15 cellular contexts compared by ENCODE assay signal in genomic region chr22:49216579-49216978, GRCh38.
DNase-seq lines count a peak whose midpoint lies in the region; ATAC-seq and TF ChIP-seq lines count a peak whose summit lies in the region.
"Had no signal": no experiment of that assay in that cellular context is flagged by ENCODE, and none has a peak within 500 bp of the region (broad histone marks: within the 10 kb centered on the region; RNA-seq: fewer than 3 reads in every experiment).

No MANE protein-coding gene starts in this region.

- no peaks in the 10 kb centered on the region for H3K4me1 Mint-ChIP-seq in chondrocyte (ENCODE audit: low read depth)
- H3K4me1 Mint-ChIP-seq in stimulated activated naive B cell treated with anti-CD40 and anti-IgM and Interleukin-4, amounts not matched to agents 10 μg/mL and 1 μg/mL and 100 μg/mL, for 72 hours = no peaks in the 10 kb centered on the region

- H3K9me3 ChIP-seq in right atrium auricular region (peaks cover 0 to 16% of the 10 kb centered on the region in 2 donors), sigmoid colon (peaks cover 0 to 8% (median 5%) of the 10 kb centered on the region in 4 donors)
- H3K9me3 ChIP-seq: HAP-1 had no signal

- no peak for TF ChIP-seq POLR2A in sigmoid colon (IDR thresholded peaks at IDR 0.05)

- WGBS in sigmoid colon, 2 donors = 62 to 79% methylated on average over 5 of the region's 5 CpGs

- H3K4me3 ChIP-seq in right atrium auricular region (no peak overlapping the region), sigmoid colon (no peak overlapping the region)
- H3K4me3 ChIP-seq: HAP-1 had no signal

- H3K27me3 ChIP-seq in right atrium auricular region (no peaks in the 10 kb centered on the region), sigmoid colon (peaks cover 0 to 30% (median 0%) of the 10 kb centered on the region in 3 donors)

- DNase-seq in right atrium auricular region (ENCODE audit: low spot score) (peak; percentile 50), left cardiac atrium (no peak), chondrocyte (ENCODE audit: low spot score) (peak; percentile 52), sigmoid colon (peak; percentile 55)
- DNase-seq in stimulated activated naive B cell treated with anti-CD40 and anti-IgM and Interleukin-4, amounts not matched to agents 10 μg/mL and 1 μg/mL and 100 μg/mL, for 72 hours = no peak
- DNase-seq: ACHN, DMS79, IMR-90, NCI-H187 treated with DMSO at 0.1 percent for 48 hours, NCI-H510A, NCI-H82 had no signal

- peaks cover 52% of the 10 kb centered on the region for H3K9me3 Mint-ChIP-seq in chondrocyte (ENCODE audit: low read depth)
- H3K9me3 Mint-ChIP-seq in stimulated activated naive B cell treated with anti-CD40 and anti-IgM and Interleukin-4, amounts not matched to agents 10 μg/mL and 1 μg/mL and 100 μg/mL, for 72 hours = peaks cover 16 to 17% of the 10 kb centered on the region in 2 donors

- H3K27ac ChIP-seq in right atrium auricular region (no peak overlapping the region), sigmoid colon (no peak overlapping the region)

- H3K27ac Mint-ChIP-seq in chondrocyte (ENCODE audit: unreplicated experiment) = no peak overlapping the region
- no peak overlapping the region for H3K27ac Mint-ChIP-seq in stimulated activated naive B cell treated with anti-CD40 and anti-IgM and Interleukin-4, amounts not matched to agents 10 μg/mL and 1 μg/mL and 100 μg/mL, for 72 hours
- H3K27ac Mint-ChIP-seq: CD4-positive, alpha-beta T cell had no signal

- H3K36me3 ChIP-seq in right atrium auricular region (no peaks in the 10 kb centered on the region), sigmoid colon (no peaks in the 10 kb centered on the region)
- H3K36me3 ChIP-seq: HAP-1 had no signal

- H3K27me3 Mint-ChIP-seq in chondrocyte (ENCODE audit: low read depth) = no peaks in the 10 kb centered on the region
- peaks cover 26 to 30% of the 10 kb centered on the region in 2 donors for H3K27me3 Mint-ChIP-seq in stimulated activated naive B cell treated with anti-CD40 and anti-IgM and Interleukin-4, amounts not matched to agents 10 μg/mL and 1 μg/mL and 100 μg/mL, for 72 hours

- intact Hi-C loops in left cardiac atrium (cut with DNase I) = no loop called here
- intact Hi-C loops in sigmoid colon (cut with DNase I) = no loop called here

- peaks cover 1% of the 10 kb centered on the region for H3K36me3 Mint-ChIP-seq in chondrocyte (ENCODE audit: low read depth)
- peaks cover 2 to 7% of the 10 kb centered on the region in 2 donors for H3K36me3 Mint-ChIP-seq in stimulated activated naive B cell treated with anti-CD40 and anti-IgM and Interleukin-4, amounts not matched to agents 10 μg/mL and 1 μg/mL and 100 μg/mL, for 72 hours

- no peak overlapping the region for H3K4me3 Mint-ChIP-seq in chondrocyte (ENCODE audit: unreplicated experiment)
- H3K4me3 Mint-ChIP-seq in stimulated activated naive B cell treated with anti-CD40 and anti-IgM and Interleukin-4, amounts not matched to agents 10 μg/mL and 1 μg/mL and 100 μg/mL, for 72 hours = no peak overlapping the region
- H3K4me3 Mint-ChIP-seq: CD4-positive, alpha-beta T cell had no signal

- no peak for ATAC-seq in left cardiac atrium
- ATAC-seq in GM21529 (IDR thresholded peaks at IDR 0.05; ENCODE audit: unreplicated experiment) = no peak
- ATAC-seq in stimulated activated naive B cell treated with anti-CD40 and anti-IgM and Interleukin-4, amounts not matched to agents 10 μg/mL and 1 μg/mL and 100 μg/mL, for 72 hours (replicated peaks) = no peak
- no peak for ATAC-seq in HG02798 (IDR thresholded peaks at IDR 0.05; ENCODE audit: poor library complexity, unreplicated experiment)

- H3K4me1 ChIP-seq in right atrium auricular region (no peaks in the 10 kb centered on the region), sigmoid colon (no peaks in the 10 kb centered on the region)
- H3K4me1 ChIP-seq: HAP-1 had no signal

- TF ChIP-seq CTCF in right atrium auricular region (IDR thresholded peaks at IDR 0.05) (no peak), chondrocyte (IDR thresholded peaks at IDR 0.05) (no peak), sigmoid colon (IDR thresholded peaks at IDR 0.05) (no peak)

- no peak for TF ChIP-seq EP300 in sigmoid colon (IDR thresholded peaks at IDR 0.05)

Comparison
In these comparisons a context has a peak if more than half of its experiments do, and no peak if none do; other contexts are left out.
1. DNase-seq: peak in right atrium auricular region (single experiment), chondrocyte (single experiment) and sigmoid colon (single experiment); none in left cardiac atrium (single experiment) and stimulated activated naive B cell treated with anti-CD40 and anti-IgM and Interleukin-4, amounts not matched to agents 10 μg/mL and 1 μg/mL and 100 μg/mL, for 72 hours (single experiment).